In genomic region chr6:11432713-11433450, GRCh38 we compare ENCODE assay signal across 12 cellular contexts.
DNase-seq lines count a peak whose midpoint lies in the region; ATAC-seq, FAIRE-seq and TF ChIP-seq lines count a peak whose summit lies in the region.
"Had no signal": no experiment of that assay in that cellular context is flagged by ENCODE, and none has a peak within 500 bp of the region (broad histone marks: within the 10 kb centered on the region; RNA-seq: fewer than 3 reads in every experiment).

No MANE protein-coding gene starts in this region.

- H3K9me3 ChIP-seq in GM12878 (replicated peaks; ENCODE audit: control insufficient read depth, insufficient read depth, low read length) (no peaks in the 10 kb centered on the region; the same call in 2 of the 3 replicates), right lobe of liver (no peaks in the 10 kb centered on the region)

- TF ChIP-seq POLR2A in GM12878 (IDR thresholded peaks at IDR 0.05; ENCODE audit: low read depth, low read length) (no peak), right lobe of liver (IDR thresholded peaks at IDR 0.05) (no peak), erythroblast (IDR thresholded peaks at IDR 0.05; ENCODE audit: low read length) (no peak)

- TF ChIP-seq CTCF in GM12878 (IDR thresholded peaks at IDR 0.05 in 2 of 3, conservative IDR thresholded peaks at IDR 0.05 in 1 of 3; ENCODE audit: control insufficient read depth in 2 of 3, extremely low read depth in 1 of 3, insufficient read depth in 1 of 3, low read depth in 3 of 3, low read length in 3 of 3) = no peak
- no peak for TF ChIP-seq CTCF in right lobe of liver (IDR thresholded peaks at IDR 0.05)

- H3K9me3 Mint-ChIP-seq in activated naive CD4-positive, alpha-beta T cell treated with anti-CD3 and anti-CD28 coated beads, Interleukin-2, amount 50 U/mL, for 72 hours = peaks cover 0 to 13% of the 10 kb centered on the region in 2 donors
- H3K9me3 Mint-ChIP-seq in immature natural killer cell = peaks cover 0 to under 1% (median 0%) of the 10 kb centered on the region in 6 donors

- H3K27ac ChIP-seq in GM12878 (ENCODE audit: control insufficient read depth, insufficient read depth) (no peak overlapping the region), right lobe of liver (peak overlapping the region; percentile 72 to 87 (median 83))

- POLR2A ChIA-PET in GM12878 (lab: Charles Lee) = interaction anchor here (0.8 to 3.8 kb wide), 4 partner anchors 17 to 53 kb away, joined by 3 to 15 read pairs (median 6); no protein-coding TSS in a partner anchor

- H3K27me3 Mint-ChIP-seq in immature natural killer cell (ENCODE audit: low read depth in 3 of 3) = peaks cover 0 to 3% (median 0%) of the 10 kb centered on the region in 3 donors
- H3K27me3 Mint-ChIP-seq: B cell, naive B cell had no signal

- H3K36me3 ChIP-seq in GM12878 (ENCODE audit: control insufficient read depth in 2 of 2, insufficient read depth in 2 of 2, low read length in 1 of 2) (no peaks in the 10 kb centered on the region), right lobe of liver (no peaks in the 10 kb centered on the region)

- DNase-seq in activated naive CD4-positive, alpha-beta T cell treated with anti-CD3 and anti-CD28 coated beads, Interleukin-2, amount 50 U/mL, for 72 hours (ENCODE audit: low spot score in 2 of 2) = no peak
- DNase-seq in activated naive CD4-positive, alpha-beta T cell treated with Interleukin-2 at 50 U/mL for 16 hours = no peak
- DNase-seq in GM12878 (ENCODE audit: low read depth, low spot score) = no peak
- no peak for DNase-seq in right lobe of liver
- peak; percentile 57 for DNase-seq in urothelium cell line (ENCODE audit: low spot score)
- no peak for DNase-seq in erythroblast (lab: John Stamatoyannopoulos, UW)
- no peak for DNase-seq in immature natural killer cell
- DNase-seq in NCI-H345 (lab: John Stamatoyannopoulos, UW) = no peak
- DNase-seq: naive B cell, NCI-H146 had no signal

- H3K4me1 ChIP-seq in GM12878 (ENCODE audit: control insufficient read depth, insufficient read depth, low read length) (peaks cover 31% of the 10 kb centered on the region), right lobe of liver (peaks cover 0 to 27% (median 9%) of the 10 kb centered on the region in 4 donors)

- TF ChIP-seq EP300 in GM12878 (IDR thresholded peaks at IDR 0.05; ENCODE audit: borderline replicate concordance in 1 of 2, control insufficient read depth in 1 of 2, low read depth in 2 of 2, low read length in 2 of 2) = no peak

- H4K20me1 ChIP-seq in GM12878 (ENCODE audit: control insufficient read depth, insufficient read depth) = no peaks in the 10 kb centered on the region

- in situ Hi-C loops in GM12878 (cut with MboI) = no loop called here

- peak; percentile 13 to 57 for ATAC-seq in activated naive CD4-positive, alpha-beta T cell treated with anti-CD3 and anti-CD28 coated beads, Interleukin-2, amount 50 U/mL, for 72 hours
- ATAC-seq in GM12878 = peak; percentile 2; the same call in 1 of the 3 replicates
- peak in 1 of 4 donors; percentile 43 for ATAC-seq in right lobe of liver

- no peak overlapping the region for H3K9ac ChIP-seq in GM12878 (ENCODE audit: control insufficient read depth, insufficient read depth, low read length)

- no peaks in the 10 kb centered on the region for H3K79me2 ChIP-seq in GM12878 (ENCODE audit: control insufficient read depth, insufficient read depth, low read length)

- WGBS in GM12878 (ENCODE audit: insufficient coverage, insufficient replicate concordance, low lambda C conversion rate, missing lambda C conversion rate) = 52% methylated on average over 1 of the region's 1 CpG
- WGBS in right lobe of liver (ENCODE audit: insufficient coverage, low coverage, low lambda C conversion rate, missing lambda C conversion rate) = 41% methylated on average over 1 of the region's 1 CpG

- H3K4me2 ChIP-seq in GM12878 (ENCODE audit: control insufficient read depth, insufficient read depth) = no peak overlapping the region; the same call in 1 of the 2 replicates

- H3K4me1 Mint-ChIP-seq in immature natural killer cell = peaks cover 10 to 12% of the 10 kb centered on the region in 2 donors

- H3K27me3 ChIP-seq in GM12878 (replicated peaks in 1 of 2; ENCODE audit: control insufficient read depth in 2 of 2, insufficient read depth in 2 of 2, low read length in 1 of 2) (no peaks in the 10 kb centered on the region), right lobe of liver (no peaks in the 10 kb centered on the region)

- H2AFZ ChIP-seq in GM12878 (ENCODE audit: control insufficient read depth, low read depth, low read length) = no peak overlapping the region

- intact Hi-C loops in GM12878 (cut with micrococcal nuclease; ENCODE audit: unreplicated experiment) = no loop called here
- intact Hi-C loops in right lobe of liver (cut with DNase I) = no loop called here

- CTCF ChIA-PET in GM12878 (lab: Yijun Ruan, JAX) = interaction anchor here (0.9 to 2.9 kb wide), 8 partner anchors 11 to 63 kb away, joined by 3 to 10 read pairs (median 4); no protein-coding TSS in a partner anchor

- H3K4me3 ChIP-seq in GM12878 (no peak overlapping the region), right lobe of liver (no peak overlapping the region)

- FAIRE-seq in GM12878 (lab: Jason Lieb, UNC) (no peak), urothelium cell line (lab: Jason Lieb, UNC) (no peak)
- FAIRE-seq: colon had no signal

- SMC1A ChIA-PET in GM12878 (lab: Charles Lee; ENCODE audit: uncharacterized antibody, unreplicated experiment) = interaction anchor here (0.6 to 17.4 kb wide), 19 partner anchors 9 to 414 kb away, joined by 3 to 190 read pairs (median 5); no protein-coding TSS in a partner anchor

- TF ChIP-seq RAD21 in GM12878 (IDR thresholded peaks at IDR 0.05; ENCODE audit: insufficient read depth, low read depth, low read length) = no peak

- RAD21 ChIA-PET in GM12878 (lab: Charles Lee; ENCODE audit: unreplicated experiment) = interaction anchor here (0.9 to 7.3 kb wide), 14 partner anchors 11 to 109 kb away, joined by 3 to 82 read pairs (median 4); no protein-coding TSS in a partner anchor

- no peaks in the 10 kb centered on the region for H3K36me3 Mint-ChIP-seq in activated naive CD4-positive, alpha-beta T cell treated with anti-CD3 and anti-CD28 coated beads, Interleukin-2, amount 50 U/mL, for 72 hours
- no peaks in the 10 kb centered on the region for H3K36me3 Mint-ChIP-seq in immature natural killer cell
- H3K36me3 Mint-ChIP-seq: naive B cell had no signal

- no peak overlapping the region for H3K4me3 Mint-ChIP-seq in immature natural killer cell
- H3K4me3 Mint-ChIP-seq: B cell had no signal

- no TSS peak for BruUV-seq in GM12878 (replicated peaks; lab: Mats Ljungman, UMichigan)

- no peak overlapping the region for H3K27ac Mint-ChIP-seq in activated naive CD4-positive, alpha-beta T cell treated with anti-CD3 and anti-CD28 coated beads, Interleukin-2, amount 50 U/mL, for 72 hours
- H3K27ac Mint-ChIP-seq in immature natural killer cell = no peak overlapping the region
- H3K27ac Mint-ChIP-seq: B cell had no signal

TF ChIP-seq in GM12878, 131 proteins besides CTCF, POLR2A, EP300 and RAD21:
- peak; percentile 64 for TF ChIP-seq NFIC (IDR thresholded peaks at IDR 0.05; ENCODE audit: low read depth, low read length)
- TF ChIP-seq SIX5 (IDR thresholded peaks at IDR 0.05; ENCODE audit: low read depth, low read length, severe bottlenecking) = no peak
- no peak for TF ChIP-seq SUPT20H (IDR thresholded peaks at IDR 0.05; ENCODE audit: borderline replicate concordance, control insufficient read depth, low read depth, low read length)
- TF ChIP-seq, protein P1, sequence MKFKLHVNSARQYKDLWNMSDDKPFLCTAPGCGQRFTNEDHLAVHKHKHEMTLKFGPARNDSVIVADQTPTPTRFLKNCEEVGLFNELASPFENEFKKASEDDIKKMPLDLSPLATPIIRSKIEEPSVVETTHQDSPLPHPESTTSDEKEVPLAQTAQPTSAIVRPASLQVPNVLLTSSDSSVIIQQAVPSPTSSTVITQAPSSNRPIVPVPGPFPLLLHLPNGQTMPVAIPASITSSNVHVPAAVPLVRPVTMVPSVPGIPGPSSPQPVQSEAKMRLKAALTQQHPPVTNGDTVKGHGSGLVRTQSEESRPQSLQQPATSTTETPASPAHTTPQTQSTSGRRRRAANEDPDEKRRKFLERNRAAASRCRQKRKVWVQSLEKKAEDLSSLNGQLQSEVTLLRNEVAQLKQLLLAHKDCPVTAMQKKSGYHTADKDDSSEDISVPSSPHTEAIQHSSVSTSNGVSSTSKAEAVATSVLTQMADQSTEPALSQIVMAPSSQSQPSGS (IDR thresholded peaks at IDR 0.05; ENCODE audit: low read length) = peak; percentile 49; the same call in 1 of the 2 replicates
- 0 out of 2 replicates have a peak, but pooled peaks have one; percentile 15 for TF ChIP-seq FOXM1 (IDR thresholded peaks at IDR 0.05; ENCODE audit: low read depth, low read length)
- TF ChIP-seq MYC (IDR thresholded peaks at IDR 0.05; ENCODE audit: insufficient read depth, insufficient read length, insufficient replicate concordance, low read length, severe bottlenecking) = no peak
- peak; percentile 64 for TF ChIP-seq RUNX3 (IDR thresholded peaks at IDR 0.05; ENCODE audit: low read length)
- peak; percentile 65; the same call in 1 of the 2 replicates for TF ChIP-seq MEF2A (IDR thresholded peaks at IDR 0.05; ENCODE audit: insufficient read depth, low read depth, low read length)
- peak; percentile 55 for TF ChIP-seq JUNB (IDR thresholded peaks at IDR 0.05)
